ENCODE assay signal across 23 cellular contexts in the genomic region with DNA sequence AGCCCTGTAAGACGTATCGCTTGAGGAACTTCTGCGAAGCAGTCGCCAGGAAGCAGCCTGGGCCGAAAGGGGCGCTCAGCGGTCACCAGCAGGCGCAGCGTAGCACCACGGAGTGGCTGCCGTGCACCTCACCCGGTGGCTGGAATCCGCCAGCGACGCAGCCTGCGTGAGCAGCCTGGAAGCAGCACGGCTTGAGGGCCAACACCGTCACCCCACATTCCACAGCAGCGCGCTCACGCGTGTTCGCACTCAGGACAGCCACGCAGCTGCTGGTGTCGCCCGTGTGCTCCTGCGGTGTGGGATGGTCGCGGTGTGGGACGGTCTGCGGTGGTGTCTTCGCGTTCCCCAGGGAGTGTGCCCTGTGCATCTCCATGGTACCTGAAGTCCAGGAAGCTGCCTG. TPM values are rescaled to one million over a fixed set of nuclear protein-coding genes. Genes with fewer than 3 reads are reported as not detected.
A peak's percentile ranks its signal among the peaks of the same experiment; 100 is the strongest.
DNase-seq lines count a peak whose midpoint lies in the region; ATAC-seq and TF ChIP-seq lines count a peak whose summit lies in the region.
"Had no signal": no experiment of that assay in that cellular context is flagged by ENCODE, and none has a peak within 500 bp of the region (broad histone marks: within the 10 kb centered on the region; RNA-seq: fewer than 3 reads in every experiment).

No MANE protein-coding gene starts in this region.

- H4K91ac ChIP-seq in IMR-90 (ENCODE audit: insufficient read depth, low read depth, low read length) = no peak overlapping the region

- H2BK120ac ChIP-seq in IMR-90 (ENCODE audit: low read depth, low read length) = no peak overlapping the region

- WGBS in IMR-90 (ENCODE audit: extremely low coverage in 2 of 2, insufficient read length in 1 of 2), 2 experiments = 95% methylated on average over 25 of the region's 33 CpGs; no CpG with 5 or more reads in 1 of the 2 experiments

- no peak overlapping the region for H2BK15ac ChIP-seq in IMR-90 (ENCODE audit: low read depth, low read length)

- H3K9ac ChIP-seq in IMR-90 (ENCODE audit: low read depth, low read length) (no peak overlapping the region), neural cell (ENCODE audit: low read length) (no peak overlapping the region)
- H3K9ac ChIP-seq: BLaER1 had no signal

- H3F3A ChIP-seq in neural cell (ENCODE audit: insufficient read depth, low read length, poor library complexity, severe bottlenecking) = no peaks in the 10 kb centered on the region

- H3K9me2 ChIP-seq in neural cell (ENCODE audit: insufficient read depth, low read length) = no peaks in the 10 kb centered on the region

- H3K27ac ChIP-seq in IMR-90 (ENCODE audit: insufficient read depth, low read length) (no peak overlapping the region), neural cell (ENCODE audit: low read length) (no peak overlapping the region)
- H3K27ac ChIP-seq: BLaER1, PC-9, RWPE1 had no signal

- no peak overlapping the region for H2BK20ac ChIP-seq in IMR-90 (ENCODE audit: low read depth, low read length)

- CTCF ChIA-PET in IMR-90 (lab: Yijun Ruan, JAX) = no interaction called here

- no TSS peak for BruUV-seq in IMR-90 (replicated peaks; lab: Mats Ljungman, UMichigan)

- H4K20me1 ChIP-seq in IMR-90 (ENCODE audit: insufficient read depth, low read length) = peaks cover 69% of the 10 kb centered on the region
- H4K20me1 ChIP-seq in neural cell (ENCODE audit: insufficient read depth) = peaks cover 18% of the 10 kb centered on the region

- peaks cover 10 to 56% of the 10 kb centered on the region in 2 experiments for H3K79me1 ChIP-seq in IMR-90 (ENCODE audit: low read depth in 1 of 2, low read length in 2 of 2)

- TF ChIP-seq EP300 in neural cell (conservative IDR thresholded peaks at IDR 0.05; ENCODE audit: poor library complexity, severe bottlenecking) = no peak

- peak overlapping the region; percentile 21 for H2AFZ ChIP-seq in IMR-90 (replicated peaks; ENCODE audit: low read length, poor library complexity)
- H2AFZ ChIP-seq in neural cell (ENCODE audit: low read depth, low read length) = no peak overlapping the region
- H2AFZ ChIP-seq: PC-9 had no signal

- no peaks in the 10 kb centered on the region for H3K9me3 Mint-ChIP-seq in activated T-cell treated with anti-CD3 and anti-CD28 coated beads, Interleukin-2, amount 50 U/mL, for 24 hours
- no peaks in the 10 kb centered on the region for H3K9me3 Mint-ChIP-seq in activated T-cell treated with anti-CD3 and anti-CD28 coated beads, Interleukin-2, amount 50 U/mL, for 4 hours
- H3K9me3 Mint-ChIP-seq: IgD-negative memory B cell had no signal

- H3K56ac ChIP-seq in IMR-90 (ENCODE audit: extremely low read depth, insufficient read depth, low read length) = no peak overlapping the region

- no peak overlapping the region for H3K14ac ChIP-seq in IMR-90 (replicated peaks; ENCODE audit: low read depth, low read length)

- POLR2A ChIA-PET in IMR-90 (lab: Charles Lee; ENCODE audit: unreplicated experiment) = no interaction called here

- peaks cover 6% of the 10 kb centered on the region; the same call in 1 of the 2 replicates for H3K9me1 ChIP-seq in IMR-90 (ENCODE audit: insufficient read depth, low read length)

- no peak for TF ChIP-seq CTCF in IMR-90 (conservative IDR thresholded peaks at IDR 0.05; ENCODE audit: low read depth, low read length)
- no peak for TF ChIP-seq CTCF in neural cell (IDR thresholded peaks at IDR 0.05; ENCODE audit: poor library complexity, severe bottlenecking)

- dilution Hi-C loops in IMR-90 (cut with HindIII; ENCODE audit: low sequenced_read_pairs, unreplicated experiment) = no loop called here

- ATAC-seq in activated T-cell treated with anti-CD3 and anti-CD28 coated beads, Interleukin-2, amount 50 U/mL, for 4 hours = no peak
- ATAC-seq in IMR-90 (ENCODE audit: low read depth) (no peak), GM19397 (IDR thresholded peaks at IDR 0.05; ENCODE audit: unreplicated experiment) (no peak), HG02852 (IDR thresholded peaks at IDR 0.05; ENCODE audit: unreplicated experiment) (no peak)
- ATAC-seq: SK-N-SH treated with all-trans-retinoic acid at 6 μM for 48 hours had no signal

- no peak overlapping the region for H2BK5ac ChIP-seq in IMR-90 (ENCODE audit: low read depth, low read length, poor library complexity, severe bottlenecking)

- H2AK9ac ChIP-seq in IMR-90 (replicated peaks; ENCODE audit: low read depth, low read length, poor library complexity) = no peak overlapping the region

- H2AK5ac ChIP-seq in IMR-90 (ENCODE audit: low read depth, low read length) = no peak overlapping the region

- H4K8ac ChIP-seq in IMR-90 (ENCODE audit: low read depth in 2 of 2, low read length in 2 of 2) = no peak overlapping the region

- in situ Hi-C loops in IMR-90 (cut with MboI; ENCODE audit: low sequenced_read_pairs) = no loop called here

- intact Hi-C loops in IMR-90 (cut with micrococcal nuclease) = no loop called here

- H4K5ac ChIP-seq in IMR-90 (ENCODE audit: low read depth, low read length) = no peak overlapping the region

- peaks cover 85% of the 10 kb centered on the region for H3K36me3 ChIP-seq in IMR-90 (ENCODE audit: control insufficient read depth, insufficient read depth, low read length)
- H3K36me3 ChIP-seq in neural cell (ENCODE audit: insufficient read depth, low read length) = no peaks in the 10 kb centered on the region

- no peaks in the 10 kb centered on the region for H3K27me3 Mint-ChIP-seq in activated T-cell treated with anti-CD3 and anti-CD28 coated beads, Interleukin-2, amount 50 U/mL, for 24 hours
- no peaks in the 10 kb centered on the region for H3K27me3 Mint-ChIP-seq in activated T-cell treated with anti-CD3 and anti-CD28 coated beads, Interleukin-2, amount 50 U/mL, for 4 hours (ENCODE audit: low read depth)
- H3K27me3 Mint-ChIP-seq: CD4-positive, alpha-beta memory T cell; IgD-negative memory B cell had no signal

- peaks cover 90% of the 10 kb centered on the region for H3K36me3 Mint-ChIP-seq in activated T-cell treated with anti-CD3 and anti-CD28 coated beads, Interleukin-2, amount 50 U/mL, for 24 hours (ENCODE audit: low read depth)
- peaks cover 34% of the 10 kb centered on the region for H3K36me3 Mint-ChIP-seq in activated T-cell treated with anti-CD3 and anti-CD28 coated beads, Interleukin-2, amount 50 U/mL, for 4 hours (ENCODE audit: insufficient read depth)

- H3K27ac Mint-ChIP-seq in activated T-cell treated with anti-CD3 and anti-CD28 coated beads, Interleukin-2, amount 50 U/mL, for 24 hours = peak overlapping the region; percentile 35

- no peak overlapping the region for H3K4me3 Mint-ChIP-seq in activated T-cell treated with anti-CD3 and anti-CD28 coated beads, Interleukin-2, amount 50 U/mL, for 24 hours
- no peak overlapping the region for H3K4me3 Mint-ChIP-seq in activated T-cell treated with anti-CD3 and anti-CD28 coated beads, Interleukin-2, amount 50 U/mL, for 4 hours
- H3K4me3 Mint-ChIP-seq: CD4-positive, alpha-beta memory T cell had no signal

- H3K4me2 ChIP-seq in IMR-90 (ENCODE audit: low read depth, low read length) = no peak overlapping the region
- H3K4me2 ChIP-seq in neural cell (ENCODE audit: low read length) = no peak overlapping the region
- H3K4me2 ChIP-seq: BLaER1, PC-9 had no signal

- H3K9me3 ChIP-seq in IMR-90 (ENCODE audit: control insufficient read depth, insufficient read depth, low read length) (no peaks in the 10 kb centered on the region), neural cell (ENCODE audit: low read length) (no peaks in the 10 kb centered on the region)
- H3K9me3 ChIP-seq: BLaER1, MG63 had no signal

- no peak overlapping the region for H3K23ac ChIP-seq in IMR-90 (ENCODE audit: low read depth, low read length)

- no peak overlapping the region for H3K4me3 ChIP-seq in IMR-90 (ENCODE audit: insufficient read depth, low read depth, low read length)
- H3K4me3 ChIP-seq in neural cell (ENCODE audit: low read length) = no peak overlapping the region
- H3K4me3 ChIP-seq: BLaER1, MG63, PC-9 had no signal

- H3K4me1 Mint-ChIP-seq in activated T-cell treated with anti-CD3 and anti-CD28 coated beads, Interleukin-2, amount 50 U/mL, for 24 hours (ENCODE audit: low read depth) = peaks cover 4% of the 10 kb centered on the region
- H3K4me1 Mint-ChIP-seq in activated T-cell treated with anti-CD3 and anti-CD28 coated beads, Interleukin-2, amount 50 U/mL, for 4 hours (ENCODE audit: low read depth) = peaks cover 5% of the 10 kb centered on the region
- H3K4me1 Mint-ChIP-seq: IgD-negative memory B cell had no signal

- no peak overlapping the region for H3K18ac ChIP-seq in IMR-90 (ENCODE audit: low read depth, low read length)

- H3K4me1 ChIP-seq in IMR-90 (ENCODE audit: control insufficient read depth, insufficient read depth, low read length) = no peaks in the 10 kb centered on the region

- H3K4ac ChIP-seq in IMR-90 (ENCODE audit: low read depth, low read length) = no peak overlapping the region

- TF ChIP-seq RAD21 in IMR-90 (IDR thresholded peaks at IDR 0.05; ENCODE audit: low read length) = no peak
- no peak for TF ChIP-seq RAD21 in neural cell (conservative IDR thresholded peaks at IDR 0.05)

- no peaks in the 10 kb centered on the region for H3K27me3 ChIP-seq in IMR-90 (ENCODE audit: control insufficient read depth, insufficient read depth, low read length)
- H3K27me3 ChIP-seq in neural cell (ENCODE audit: insufficient read depth, low read depth, low read length) = no peaks in the 10 kb centered on the region
- H3K27me3 ChIP-seq: BLaER1, MG63 had no signal

- peaks cover 23% of the 10 kb centered on the region for H3K79me2 ChIP-seq in neural cell (replicated peaks; ENCODE audit: insufficient read depth, low read length)

- no peak for DNase-seq in activated T-cell treated with anti-CD3 and anti-CD28 coated beads, Interleukin-2, amount 50 U/mL, for 24 hours
- no peak for DNase-seq in activated T-cell treated with anti-CD3 and anti-CD28 coated beads, Interleukin-2, amount 50 U/mL, for 4 hours
- no peak for DNase-seq in IMR-90
- DNase-seq: 8988T; Calu3; CD4-positive, alpha-beta memory T cell; GF-D8; Kasumi-1; MG63; NCI-H1048; NCI-H1436; NCI-H1930; NCI-H345; NCI-H524 treated with DMSO at 0.1 percent for 48 hours; PC-9; SIG-M5 had no signal

- TF ChIP-seq POLR2A in IMR-90 (IDR thresholded peaks at IDR 0.05; ENCODE audit: low read depth, low read length) = no peak

RNA-seq across cellular contexts. Expression of a gene that starts 9.6 kb away (rescaled TPM):
- 100 to 1,000 TPM; 234 to 251 (median 247) TPM for total RNA-seq in activated T-cell treated with anti-CD3 and anti-CD28 coated beads, Interleukin-2, amount 50 U/mL, for 4 hours
- 30.8 and 45.0 TPM in 2 replicates for total RNA-seq in IMR-90 (2012; rRNA removed)
- polyA plus RNA-seq in IMR-90 (2012; rRNA removed) = 113 and 140 TPM in 2 replicates
- polyA plus RNA-seq in IMR-90 (2012; cell fraction: cytosol; rRNA removed) = 47.2 and 66.3 TPM in 2 replicates
- polyA plus RNA-seq in IMR-90 (2012; cell fraction: nucleus; rRNA removed; ENCODE audit: low replicate concordance) = 119 and 179 TPM in 2 replicates
- 111 and 126 TPM in 2 replicates for polyA plus RNA-seq in neural cell
- polyA minus RNA-seq in neural cell = 88.9 and 97.6 TPM in 2 replicates

RNA-seq across cellular contexts. Expression of a gene that starts 14.4 kb away (rescaled TPM):
- under 1 TPM; 0.08 to 0.24 (median 0.16) TPM for total RNA-seq in activated T-cell treated with anti-CD3 and anti-CD28 coated beads, Interleukin-2, amount 50 U/mL, for 4 hours
- total RNA-seq in IMR-90 (2012; rRNA removed) = 0.36 and 0.56 TPM in 2 replicates
- polyA plus RNA-seq in IMR-90 (2012; rRNA removed) = 0.65 and 0.77 TPM in 2 replicates
- polyA plus RNA-seq in IMR-90 (2012; cell fraction: cytosol; rRNA removed) = 0.40 and 0.73 TPM in 2 replicates
- polyA plus RNA-seq in IMR-90 (2012; cell fraction: nucleus; rRNA removed; ENCODE audit: low replicate concordance) = 4.2 and 8.4 TPM in 2 replicates
- 65.2 and 93.7 TPM in 2 replicates for polyA plus RNA-seq in neural cell
- 33.0 and 36.8 TPM in 2 replicates for polyA minus RNA-seq in neural cell

RNA-seq across cellular contexts. Expression of a gene that starts 32.6 kb away (rescaled TPM):
- total RNA-seq in activated T-cell treated with anti-CD3 and anti-CD28 coated beads, Interleukin-2, amount 50 U/mL, for 4 hours = 100 to 1,000 TPM; 108 to 133 (median 112) TPM
- total RNA-seq in IMR-90 (2012; rRNA removed) = 38.0 and 46.4 TPM in 2 replicates
- polyA plus RNA-seq in IMR-90 (2012; rRNA removed) (52.9 and 77.8 TPM in 2 replicates), neural cell (102 and 106 TPM in 2 replicates)
- 87.2 and 116 TPM in 2 replicates for polyA plus RNA-seq in IMR-90 (2012; cell fraction: cytosol; rRNA removed)
- polyA plus RNA-seq in IMR-90 (2012; cell fraction: nucleus; rRNA removed; ENCODE audit: low replicate concordance) = 39.9 and 72.5 TPM in 2 replicates
- 45.6 and 52.8 TPM in 2 replicates for polyA minus RNA-seq in neural cell

RNA-seq across cellular contexts. Expression of a gene that starts 32.7 kb away (rescaled TPM):
- total RNA-seq in activated T-cell treated with anti-CD3 and anti-CD28 coated beads, Interleukin-2, amount 50 U/mL, for 4 hours = 10 to 100 TPM; 21.8 to 27.4 (median 23.1) TPM
- total RNA-seq in IMR-90 (2012; rRNA removed) = 14.7 and 14.9 TPM in 2 replicates
- 70.8 and 85.2 TPM in 2 replicates for polyA plus RNA-seq in IMR-90 (2012; rRNA removed)
- 103 and 128 TPM in 2 replicates for polyA plus RNA-seq in IMR-90 (2012; cell fraction: cytosol; rRNA removed)
- 113 and 180 TPM in 2 replicates for polyA plus RNA-seq in IMR-90 (2012; cell fraction: nucleus; rRNA removed; ENCODE audit: low replicate concordance)
- 74.2 and 90.5 TPM in 2 replicates for polyA plus RNA-seq in neural cell
- polyA minus RNA-seq in neural cell = 17.7 and 19.2 TPM in 2 replicates
